25 cellular contexts compared by ENCODE assay signal in the genomic region with DNA sequence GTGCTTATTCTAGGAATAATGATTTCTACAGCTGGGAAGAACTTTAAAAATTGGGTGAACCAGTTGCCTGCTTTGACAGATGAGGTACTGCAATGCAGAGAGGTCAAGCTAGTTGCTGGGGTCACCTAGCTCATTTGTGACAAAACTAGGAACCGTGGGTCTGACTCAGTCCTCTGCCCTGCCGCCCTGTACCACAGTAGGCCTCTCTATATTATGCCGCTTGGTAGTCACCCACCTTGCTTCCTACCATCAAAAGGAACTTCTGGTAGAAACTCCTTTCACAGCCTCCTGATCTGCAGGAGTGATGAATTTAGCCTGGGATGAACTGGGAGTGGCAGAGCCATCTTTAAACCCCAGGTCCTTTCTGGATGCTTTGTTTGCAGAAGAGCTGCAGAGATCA.
DNase-seq lines count a peak whose midpoint lies in the region; ATAC-seq and TF ChIP-seq lines count a peak whose summit lies in the region.
"Had no signal": no experiment of that assay in that cellular context is flagged by ENCODE, and none has a peak within 500 bp of the region (broad histone marks: within the 10 kb centered on the region; RNA-seq: fewer than 3 reads in every experiment).

No MANE protein-coding gene starts in this region.

- no peak overlapping the region for H3K27ac ChIP-seq in CD8-positive, alpha-beta memory T cell (ENCODE audit: low read depth, low read length)
- H3K27ac ChIP-seq: epithelial cell of prostate, lower lobe of right lung, neural progenitor cell, right lobe of liver, RWPE1 had no signal

- DNase-seq in activated CD4-positive, alpha-beta memory T cell treated with anti-CD3 and anti-CD28 coated beads for 36 hours = no peak
- DNase-seq in activated CD4-positive, alpha-beta memory T cell treated with anti-CD3 and anti-CD28 coated beads, Interleukin-2, amount 10 ng/mL, durations not matched to agents 7 days and 5 days = no peak
- DNase-seq in CD8-positive, alpha-beta memory T cell = no peak
- no peak for DNase-seq in activated naive CD8-positive, alpha-beta T cell treated with anti-CD3 and anti-CD28 coated beads for 36 hours
- no peak for DNase-seq in natural killer cell treated with Interleukin-12 subunit alpha and Interleukin-12 subunit beta and Interleukin-15 and Interleukin-18, amount 100 ng/mL, for 72 hours (ENCODE audit: low spot score)
- DNase-seq in T-helper 1 cell (no peak), GM13976 (ENCODE audit: low spot score) (no peak), NCI-H1694 treated with DMSO at 0.1 percent for 48 hours (lab: John Stamatoyannopoulos, UW) (no peak)
- DNase-seq: activated CD4-positive, alpha-beta T cell treated with anti-CD3 and anti-CD28 coated beads, Interleukin-2, amount 10 ng/mL, durations not matched to agents 7 days and 5 days; activated naive CD4-positive, alpha-beta T cell; central memory CD4-positive, alpha-beta T cell; DMS79 treated with DMSO at 0.1 percent for 48 hours; glutamatergic neuron; GM23248; lower lobe of right lung; MG63; mucosa of descending colon; NCI-H187; right lobe of liver had no signal

- H3K4me3 ChIP-seq in CD8-positive, alpha-beta memory T cell (ENCODE audit: low read length) = no peak overlapping the region
- H3K4me3 ChIP-seq: GM23248, K562, lower lobe of right lung, MG63, mucosa of descending colon, neural progenitor cell, right lobe of liver had no signal

- no peaks in the 10 kb centered on the region for H3K36me3 ChIP-seq in CD8-positive, alpha-beta memory T cell (ENCODE audit: insufficient read depth, low read length)
- H3K36me3 ChIP-seq: lower lobe of right lung, MG63, neural progenitor cell, right lobe of liver had no signal

- in situ Hi-C loops in GM13976 (cut with MboI; ENCODE audit: low sequenced_read_pairs, unreplicated experiment) = no loop called here

- H3K36me3 Mint-ChIP-seq in activated CD4-positive, alpha-beta memory T cell treated with anti-CD3 and anti-CD28 coated beads for 36 hours = no peaks in the 10 kb centered on the region
- peaks cover 2% of the 10 kb centered on the region for H3K36me3 Mint-ChIP-seq in activated CD4-positive, alpha-beta memory T cell treated with anti-CD3 and anti-CD28 coated beads, Interleukin-2, amount 10 ng/mL, durations not matched to agents 7 days and 5 days (ENCODE audit: low read depth)
- H3K36me3 Mint-ChIP-seq in CD8-positive, alpha-beta memory T cell = peaks cover 0 to 12% (median 5%) of the 10 kb centered on the region in 3 donors
- peaks cover 19% of the 10 kb centered on the region for H3K36me3 Mint-ChIP-seq in activated naive CD8-positive, alpha-beta T cell treated with anti-CD3 and anti-CD28 coated beads for 36 hours
- no peaks in the 10 kb centered on the region for H3K36me3 Mint-ChIP-seq in natural killer cell treated with Interleukin-12 subunit alpha and Interleukin-12 subunit beta and Interleukin-15 and Interleukin-18, amount 100 ng/mL, for 72 hours
- H3K36me3 Mint-ChIP-seq: type B pancreatic cell had no signal

- H3K4me1 ChIP-seq in CD8-positive, alpha-beta memory T cell (ENCODE audit: insufficient read depth, low read length) = peaks cover 49% of the 10 kb centered on the region

- CTCF ChIA-PET in activated CD4-positive, alpha-beta memory T cell treated with anti-CD3 and anti-CD28 coated beads for 36 hours (lab: Charles Lee) = interaction anchor here (1.4 to 3.8 kb wide), 2 partner anchors 104 to 105 kb away, joined by 4 to 16 read pairs; no protein-coding TSS in a partner anchor
- CTCF ChIA-PET in activated CD4-positive, alpha-beta memory T cell treated with anti-CD3 and anti-CD28 coated beads, Interleukin-2, amount 10 ng/mL, durations not matched to agents 7 days and 5 days (lab: Charles Lee) = interaction anchor here (1.2 to 2.0 kb wide), 3 partner anchors 92 to 107 kb away, joined by 3 to 9 read pairs (median 6); no protein-coding TSS in a partner anchor
- CTCF ChIA-PET in CD8-positive, alpha-beta memory T cell (lab: Charles Lee) = interaction anchor here (1.2 to 15.2 kb wide), 4 partner anchors 42 to 125 kb away, joined by 4 to 269 read pairs (median 10); partner anchors contain the start of gene PITPNC1

- no peaks in the 10 kb centered on the region for H3K9me3 ChIP-seq in CD8-positive, alpha-beta memory T cell (ENCODE audit: low read length)
- H3K9me3 ChIP-seq: lower lobe of right lung, MG63, mucosa of descending colon, right lobe of liver had no signal

- intact Hi-C loops in activated CD4-positive, alpha-beta memory T cell treated with anti-CD3 and anti-CD28 coated beads for 36 hours (cut with micrococcal nuclease) = no loop called here

- peaks cover 62% of the 10 kb centered on the region for H3K4me1 Mint-ChIP-seq in activated CD4-positive, alpha-beta memory T cell treated with anti-CD3 and anti-CD28 coated beads for 36 hours (ENCODE audit: low read depth)
- peaks cover 33% of the 10 kb centered on the region for H3K4me1 Mint-ChIP-seq in activated CD4-positive, alpha-beta memory T cell treated with anti-CD3 and anti-CD28 coated beads, Interleukin-2, amount 10 ng/mL, durations not matched to agents 7 days and 5 days
- peaks cover 77 to 93% (median 89%) of the 10 kb centered on the region in 3 donors for H3K4me1 Mint-ChIP-seq in CD8-positive, alpha-beta memory T cell
- peaks cover 86% of the 10 kb centered on the region for H3K4me1 Mint-ChIP-seq in activated naive CD8-positive, alpha-beta T cell treated with anti-CD3 and anti-CD28 coated beads for 36 hours
- peaks cover 49 to 68% of the 10 kb centered on the region in 2 donors for H3K4me1 Mint-ChIP-seq in natural killer cell treated with Interleukin-12 subunit alpha and Interleukin-12 subunit beta and Interleukin-15 and Interleukin-18, amount 100 ng/mL, for 72 hours (ENCODE audit: low read depth in 2 of 2)

- H3K4me3 Mint-ChIP-seq in activated CD4-positive, alpha-beta memory T cell treated with anti-CD3 and anti-CD28 coated beads for 36 hours = no peak overlapping the region
- H3K4me3 Mint-ChIP-seq in activated CD4-positive, alpha-beta memory T cell treated with anti-CD3 and anti-CD28 coated beads, Interleukin-2, amount 10 ng/mL, durations not matched to agents 7 days and 5 days = no peak overlapping the region
- H3K4me3 Mint-ChIP-seq in CD8-positive, alpha-beta memory T cell = peak overlapping the region in 2 of 7 donors; percentile 2 to 13
- peak overlapping the region; percentile 1 for H3K4me3 Mint-ChIP-seq in activated naive CD8-positive, alpha-beta T cell treated with anti-CD3 and anti-CD28 coated beads for 36 hours
- H3K4me3 Mint-ChIP-seq in natural killer cell treated with Interleukin-12 subunit alpha and Interleukin-12 subunit beta and Interleukin-15 and Interleukin-18, amount 100 ng/mL, for 72 hours = peak overlapping the region; percentile 55
- H3K4me3 Mint-ChIP-seq: activated CD4-positive, alpha-beta T cell treated with anti-CD3 and anti-CD28 coated beads, Interleukin-2, amount 10 ng/mL, durations not matched to agents 7 days and 5 days; neural progenitor cell; T-helper 1 cell treated with Interleukin-12 subunit alpha and Interleukin-12 subunit beta and Interleukin-4 antibody, amounts not matched to agents 30 μg/mL and 1 μg/mL, for 36 hours; type B pancreatic cell had no signal

- no peaks in the 10 kb centered on the region for H3K9me3 Mint-ChIP-seq in activated CD4-positive, alpha-beta memory T cell treated with anti-CD3 and anti-CD28 coated beads for 36 hours
- H3K9me3 Mint-ChIP-seq in activated CD4-positive, alpha-beta memory T cell treated with anti-CD3 and anti-CD28 coated beads, Interleukin-2, amount 10 ng/mL, durations not matched to agents 7 days and 5 days = no peaks in the 10 kb centered on the region
- H3K9me3 Mint-ChIP-seq in CD8-positive, alpha-beta memory T cell = no peaks in the 10 kb centered on the region
- H3K9me3 Mint-ChIP-seq in activated naive CD8-positive, alpha-beta T cell treated with anti-CD3 and anti-CD28 coated beads for 36 hours = no peaks in the 10 kb centered on the region
- H3K9me3 Mint-ChIP-seq in natural killer cell treated with Interleukin-12 subunit alpha and Interleukin-12 subunit beta and Interleukin-15 and Interleukin-18, amount 100 ng/mL, for 72 hours = no peaks in the 10 kb centered on the region
- H3K9me3 Mint-ChIP-seq: activated CD4-positive, alpha-beta T cell treated with anti-CD3 and anti-CD28 coated beads, Interleukin-2, amount 10 ng/mL, durations not matched to agents 7 days and 5 days; neural progenitor cell; T-helper 1 cell treated with Interleukin-12 subunit alpha and Interleukin-12 subunit beta and Interleukin-4 antibody, amounts not matched to agents 30 μg/mL and 1 μg/mL, for 36 hours; type B pancreatic cell had no signal

- POLR2A ChIA-PET in activated CD4-positive, alpha-beta memory T cell treated with anti-CD3 and anti-CD28 coated beads for 36 hours (lab: Charles Lee) = no interaction called here
- POLR2A ChIA-PET in activated CD4-positive, alpha-beta memory T cell treated with anti-CD3 and anti-CD28 coated beads, Interleukin-2, amount 10 ng/mL, durations not matched to agents 7 days and 5 days (lab: Charles Lee) = interaction anchor here (1.5 to 1.6 kb wide), 3 partner anchors 42 to 105 kb away, joined by 3 to 5 read pairs (median 4); partner anchors contain the start of gene PITPNC1
- POLR2A ChIA-PET in CD8-positive, alpha-beta memory T cell (lab: Charles Lee) = interaction anchor here (3.6 kb wide), 1 partner anchor 105 kb away, joined by 10 read pairs; the partner anchor contains the start of gene PITPNC1

- no peak for ATAC-seq in natural killer cell treated with Interleukin-12 subunit alpha and Interleukin-12 subunit beta and Interleukin-15 and Interleukin-18, amount 100 ng/mL, for 72 hours
- ATAC-seq: K562, lower lobe of right lung, mucosa of descending colon, right lobe of liver had no signal

- H3K27ac Mint-ChIP-seq in activated CD4-positive, alpha-beta memory T cell treated with anti-CD3 and anti-CD28 coated beads for 36 hours = peak overlapping the region; percentile 38
- H3K27ac Mint-ChIP-seq in activated CD4-positive, alpha-beta memory T cell treated with anti-CD3 and anti-CD28 coated beads, Interleukin-2, amount 10 ng/mL, durations not matched to agents 7 days and 5 days = no peak overlapping the region
- H3K27ac Mint-ChIP-seq in CD8-positive, alpha-beta memory T cell = peak overlapping the region in 6 of 8 donors; percentile 3 to 81 (median 58)
- peak overlapping the region; percentile 85 for H3K27ac Mint-ChIP-seq in activated naive CD8-positive, alpha-beta T cell treated with anti-CD3 and anti-CD28 coated beads for 36 hours
- H3K27ac Mint-ChIP-seq in natural killer cell treated with Interleukin-12 subunit alpha and Interleukin-12 subunit beta and Interleukin-15 and Interleukin-18, amount 100 ng/mL, for 72 hours = peak overlapping the region; percentile 83 to 85
- H3K27ac Mint-ChIP-seq: activated CD4-positive, alpha-beta T cell treated with anti-CD3 and anti-CD28 coated beads, Interleukin-2, amount 10 ng/mL, durations not matched to agents 7 days and 5 days; neural progenitor cell; T-helper 1 cell treated with Interleukin-12 subunit alpha and Interleukin-12 subunit beta and Interleukin-4 antibody, amounts not matched to agents 30 μg/mL and 1 μg/mL, for 36 hours; type B pancreatic cell had no signal

- no peaks in the 10 kb centered on the region for H3K27me3 Mint-ChIP-seq in activated CD4-positive, alpha-beta memory T cell treated with anti-CD3 and anti-CD28 coated beads for 36 hours
- no peaks in the 10 kb centered on the region for H3K27me3 Mint-ChIP-seq in activated CD4-positive, alpha-beta memory T cell treated with anti-CD3 and anti-CD28 coated beads, Interleukin-2, amount 10 ng/mL, durations not matched to agents 7 days and 5 days
- H3K27me3 Mint-ChIP-seq in CD8-positive, alpha-beta memory T cell = no peaks in the 10 kb centered on the region
- H3K27me3 Mint-ChIP-seq in activated naive CD8-positive, alpha-beta T cell treated with anti-CD3 and anti-CD28 coated beads for 36 hours = no peaks in the 10 kb centered on the region
- no peaks in the 10 kb centered on the region for H3K27me3 Mint-ChIP-seq in natural killer cell treated with Interleukin-12 subunit alpha and Interleukin-12 subunit beta and Interleukin-15 and Interleukin-18, amount 100 ng/mL, for 72 hours
- H3K27me3 Mint-ChIP-seq: activated CD4-positive, alpha-beta T cell treated with anti-CD3 and anti-CD28 coated beads, Interleukin-2, amount 10 ng/mL, durations not matched to agents 7 days and 5 days; type B pancreatic cell had no signal

- TF ChIP-seq CTCF in GM13976 (IDR thresholded peaks at IDR 0.05; ENCODE audit: borderline replicate concordance, control extremely low read depth, extremely low read depth, insufficient read depth, missing control alignments) = no peak

- no peaks in the 10 kb centered on the region for H3K27me3 ChIP-seq in CD8-positive, alpha-beta memory T cell (ENCODE audit: insufficient read depth, low read length, poor library complexity, severe bottlenecking)
- H3K27me3 ChIP-seq: MG63, neural progenitor cell, right lobe of liver had no signal

Comparison
In these comparisons a context has a peak if more than half of its experiments do, and no peak if none do; other contexts are left out.
1. H3K4me3 Mint-ChIP-seq: peak in activated naive CD8-positive, alpha-beta T cell treated with anti-CD3 and anti-CD28 coated beads for 36 hours (single experiment) and natural killer cell treated with Interleukin-12 subunit alpha and Interleukin-12 subunit beta and Interleukin-15 and Interleukin-18, amount 100 ng/mL, for 72 hours (single experiment); none in activated CD4-positive, alpha-beta memory T cell treated with anti-CD3 and anti-CD28 coated beads for 36 hours (single experiment) and activated CD4-positive, alpha-beta memory T cell treated with anti-CD3 and anti-CD28 coated beads, Interleukin-2, amount 10 ng/mL, durations not matched to agents 7 days and 5 days (single experiment).